In the genomic region with DNA sequence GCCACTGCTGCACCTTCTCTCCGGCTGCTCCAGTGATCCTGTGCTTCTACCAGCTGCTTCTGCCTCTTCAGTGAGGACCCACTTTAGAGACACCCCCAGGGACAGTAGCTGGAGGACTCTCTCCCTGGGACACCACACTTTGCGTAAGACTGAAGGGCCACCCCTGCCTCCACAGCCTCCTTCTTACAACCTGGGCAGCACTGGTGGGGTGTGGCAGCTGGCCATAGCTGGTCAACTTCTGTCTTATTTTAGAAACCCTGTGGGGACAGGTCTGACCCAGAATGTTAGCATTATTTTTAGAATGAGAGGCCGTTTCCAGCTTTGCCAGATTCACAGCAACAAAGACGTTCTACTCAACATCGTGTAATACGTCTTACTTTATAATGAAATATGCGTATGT, we compare ENCODE assay signal across 34 cellular contexts. TPM values are rescaled to one million over a fixed set of nuclear protein-coding genes. Genes with fewer than 3 reads are reported as not detected.
"Had no signal": no experiment of that assay in that cellular context is flagged by ENCODE, and none has a peak within 500 bp of the region (broad histone marks: within the 10 kb centered on the region; RNA-seq: fewer than 3 reads in every experiment).

No MANE protein-coding gene starts in this region.

- H3K27me3 ChIP-seq: adrenal gland, body of pancreas, Peyer's patch had no signal

- H3K36me3 ChIP-seq: adrenal gland, breast epithelium, Peyer's patch had no signal

- H3K27ac ChIP-seq: adrenal gland, body of pancreas, breast epithelium, Peyer's patch, VCaP had no signal

- DNase-seq: activated B cell treated with CpG ODN at 0.5 μM for 24 hours; activated CD4-positive, alpha-beta memory T cell treated with anti-CD3 and anti-CD28 coated beads for 36 hours; activated CD4-positive, alpha-beta T cell treated with anti-CD3 and anti-CD28 coated beads for 4 hours; activated CD4-positive, alpha-beta T cell treated with anti-CD3 and anti-CD28 coated beads, Interleukin-2, amount 50 U/mL, for 1 hour; activated gamma-delta T cell treated with Interleukin-2 at 50 U/mL for 16 hours; activated naive CD4-positive, alpha-beta T cell treated with anti-CD3 and anti-CD28 coated beads for 36 hours; activated T-cell treated with anti-CD3 and anti-CD28 coated beads for 4 hours; activated T-cell treated with anti-CD3 and anti-CD28 coated beads, Interleukin-2, amount 50 U/mL, for 4 hours; adrenal gland; body of pancreas; caudate nucleus; Kasumi-1; KG1; MM.1S; MV-4-11; NCI-H1092; NCI-H1436 treated with DMSO at 0.1 percent for 48 hours; NCI-H1694 treated with DMSO at 0.1 percent for 48 hours; NCI-H2029; NCI-H510A; NCI-H526; NCI-H748 treated with DMSO at 0.1 percent for 48 hours; NK-92 treated with Interleukin-12 subunit alpha and Interleukin-12 subunit beta, amount 100 ng/mL, for 24 hours; PC-3; RPMI8226; SW 1271; T-helper 1 cell; T-helper 9 cell had no signal

- H3K4me3 ChIP-seq: adrenal gland, body of pancreas, breast epithelium, Peyer's patch had no signal

- ATAC-seq: activated naive CD4-positive, alpha-beta T cell treated with anti-CD3 and anti-CD28 coated beads, Interleukin-2, amount 50 U/mL, for 72 hours; activated T-cell treated with anti-CD3 and anti-CD28 coated beads, Interleukin-2, amount 50 U/mL, for 4 hours; body of pancreas; PC-3 had no signal

- H3K4me1 ChIP-seq: adrenal gland, body of pancreas, breast epithelium, Peyer's patch had no signal

- H3K4me3 Mint-ChIP-seq: activated B cell treated with CpG ODN at 0.5 μM for 24 hours; activated CD4-positive, alpha-beta memory T cell treated with anti-CD3 and anti-CD28 coated beads for 36 hours; activated naive CD4-positive, alpha-beta T cell treated with anti-CD3 and anti-CD28 coated beads for 36 hours; activated T-cell treated with anti-CD3 and anti-CD28 coated beads, Interleukin-2, amount 50 U/mL, for 4 hours; activated T-helper 1 cell treated with anti-CD3 and anti-CD28 coated beads, Interleukin-12 subunit alpha, Interleukin-12 subunit beta, Interleukin-2, Interleukin-4 antibody, amounts not matched to agents 30 ng/mL and 10 ng/mL and 1 ng/mL, durations not matched to agents 14 hours and 24 hours and 36 hours had no signal

- H3K27ac Mint-ChIP-seq: activated B cell treated with CpG ODN at 0.5 μM for 24 hours; activated CD4-positive, alpha-beta memory T cell treated with anti-CD3 and anti-CD28 coated beads for 36 hours; activated naive CD4-positive, alpha-beta T cell treated with anti-CD3 and anti-CD28 coated beads for 36 hours; activated naive CD4-positive, alpha-beta T cell treated with anti-CD3 and anti-CD28 coated beads, Interleukin-2, amount 50 U/mL, for 72 hours; activated T-helper 1 cell treated with anti-CD3 and anti-CD28 coated beads, Interleukin-12 subunit alpha, Interleukin-12 subunit beta, Interleukin-2, Interleukin-4 antibody, amounts not matched to agents 30 ng/mL and 10 ng/mL and 1 ng/mL, durations not matched to agents 14 hours and 24 hours and 36 hours had no signal

- H3K27me3 Mint-ChIP-seq: activated CD4-positive, alpha-beta memory T cell treated with anti-CD3 and anti-CD28 coated beads for 36 hours had no signal

- H3K9me3 ChIP-seq: adrenal gland had no signal

RNA-seq across cellular contexts. Expression of a gene that starts 1.1 kb away (rescaled TPM):
- total RNA-seq: activated B cell treated with CpG ODN at 0.5 μM for 24 hours; activated CD4-positive, alpha-beta memory T cell treated with anti-CD3 and anti-CD28 coated beads for 36 hours; activated naive CD4-positive, alpha-beta T cell treated with anti-CD3 and anti-CD28 coated beads for 36 hours; activated naive CD4-positive, alpha-beta T cell treated with anti-CD3 and anti-CD28 coated beads, Interleukin-2, amount 50 U/mL, for 72 hours; activated T-cell treated with anti-CD3 and anti-CD28 coated beads, Interleukin-2, amount 50 U/mL, for 4 hours; activated T-helper 1 cell treated with anti-CD3 and anti-CD28 coated beads, Interleukin-12 subunit alpha, Interleukin-12 subunit beta, Interleukin-2, Interleukin-4 antibody, amounts not matched to agents 30 ng/mL and 10 ng/mL and 1 ng/mL, durations not matched to agents 14 hours and 24 hours and 36 hours; adrenal gland; astrocyte; body of pancreas; breast epithelium; PC-3; Peyer's patch had no signal

RNA-seq across cellular contexts. Expression of a gene that starts 11.4 kb away (rescaled TPM):
- total RNA-seq: activated B cell treated with CpG ODN at 0.5 μM for 24 hours; activated CD4-positive, alpha-beta memory T cell treated with anti-CD3 and anti-CD28 coated beads for 36 hours; activated naive CD4-positive, alpha-beta T cell treated with anti-CD3 and anti-CD28 coated beads for 36 hours; activated naive CD4-positive, alpha-beta T cell treated with anti-CD3 and anti-CD28 coated beads, Interleukin-2, amount 50 U/mL, for 72 hours; activated T-cell treated with anti-CD3 and anti-CD28 coated beads, Interleukin-2, amount 50 U/mL, for 4 hours; activated T-helper 1 cell treated with anti-CD3 and anti-CD28 coated beads, Interleukin-12 subunit alpha, Interleukin-12 subunit beta, Interleukin-2, Interleukin-4 antibody, amounts not matched to agents 30 ng/mL and 10 ng/mL and 1 ng/mL, durations not matched to agents 14 hours and 24 hours and 36 hours; adrenal gland; astrocyte; body of pancreas; breast epithelium; PC-3; Peyer's patch had no signal

RNA-seq across cellular contexts. Expression of a gene that starts 13.9 kb away (rescaled TPM):
- total RNA-seq: activated B cell treated with CpG ODN at 0.5 μM for 24 hours; activated CD4-positive, alpha-beta memory T cell treated with anti-CD3 and anti-CD28 coated beads for 36 hours; activated naive CD4-positive, alpha-beta T cell treated with anti-CD3 and anti-CD28 coated beads for 36 hours; activated naive CD4-positive, alpha-beta T cell treated with anti-CD3 and anti-CD28 coated beads, Interleukin-2, amount 50 U/mL, for 72 hours; activated T-cell treated with anti-CD3 and anti-CD28 coated beads, Interleukin-2, amount 50 U/mL, for 4 hours; activated T-helper 1 cell treated with anti-CD3 and anti-CD28 coated beads, Interleukin-12 subunit alpha, Interleukin-12 subunit beta, Interleukin-2, Interleukin-4 antibody, amounts not matched to agents 30 ng/mL and 10 ng/mL and 1 ng/mL, durations not matched to agents 14 hours and 24 hours and 36 hours; adrenal gland; astrocyte; body of pancreas; breast epithelium; PC-3; Peyer's patch had no signal

RNA-seq across cellular contexts. Expression of a gene that starts 20.5 kb away (rescaled TPM):
- total RNA-seq: activated B cell treated with CpG ODN at 0.5 μM for 24 hours; activated CD4-positive, alpha-beta memory T cell treated with anti-CD3 and anti-CD28 coated beads for 36 hours; activated naive CD4-positive, alpha-beta T cell treated with anti-CD3 and anti-CD28 coated beads for 36 hours; activated naive CD4-positive, alpha-beta T cell treated with anti-CD3 and anti-CD28 coated beads, Interleukin-2, amount 50 U/mL, for 72 hours; activated T-cell treated with anti-CD3 and anti-CD28 coated beads, Interleukin-2, amount 50 U/mL, for 4 hours; activated T-helper 1 cell treated with anti-CD3 and anti-CD28 coated beads, Interleukin-12 subunit alpha, Interleukin-12 subunit beta, Interleukin-2, Interleukin-4 antibody, amounts not matched to agents 30 ng/mL and 10 ng/mL and 1 ng/mL, durations not matched to agents 14 hours and 24 hours and 36 hours; adrenal gland; astrocyte; body of pancreas; breast epithelium; PC-3; Peyer's patch had no signal

RNA-seq across cellular contexts. Expression of a gene that starts 25.4 kb away (rescaled TPM):
- total RNA-seq: activated B cell treated with CpG ODN at 0.5 μM for 24 hours; activated CD4-positive, alpha-beta memory T cell treated with anti-CD3 and anti-CD28 coated beads for 36 hours; activated naive CD4-positive, alpha-beta T cell treated with anti-CD3 and anti-CD28 coated beads for 36 hours; activated naive CD4-positive, alpha-beta T cell treated with anti-CD3 and anti-CD28 coated beads, Interleukin-2, amount 50 U/mL, for 72 hours; activated T-cell treated with anti-CD3 and anti-CD28 coated beads, Interleukin-2, amount 50 U/mL, for 4 hours; activated T-helper 1 cell treated with anti-CD3 and anti-CD28 coated beads, Interleukin-12 subunit alpha, Interleukin-12 subunit beta, Interleukin-2, Interleukin-4 antibody, amounts not matched to agents 30 ng/mL and 10 ng/mL and 1 ng/mL, durations not matched to agents 14 hours and 24 hours and 36 hours; adrenal gland; astrocyte; body of pancreas; breast epithelium; PC-3; Peyer's patch had no signal
